15 cellular contexts compared by ENCODE assay signal in genomic region chr5:150577378-150577777, GRCh38.
"Had no signal": no experiment of that assay in that cellular context is flagged by ENCODE, and none has a peak within 500 bp of the region (broad histone marks: within the 10 kb centered on the region; RNA-seq: fewer than 3 reads in every experiment).

No MANE protein-coding gene starts in this region.

- H3K9me3 ChIP-seq: heart left ventricle, transverse colon had no signal

- H3K27ac ChIP-seq: heart left ventricle, skin epidermis, transverse colon had no signal

- FAIRE-seq: islet of Langerhans had no signal

- H3K27me3 ChIP-seq: heart left ventricle, transverse colon had no signal

- DNase-seq: activated naive CD4-positive, alpha-beta T cell treated with Interleukin-2 at 50 U/mL for 16 hours; activated T-cell treated with anti-CD3 and anti-CD28 coated beads, Interleukin-2, amount 50 U/mL, for 1 hour; amygdala; cerebellar nuclear complex; cortex of kidney; nephron progenitor cell; occipital lobe; posterior cingulate gyrus; retina; T-helper 9 cell; transverse colon had no signal

- H3K4me3 ChIP-seq: heart left ventricle, skin epidermis, transverse colon had no signal

- H3K36me3 ChIP-seq: heart left ventricle, transverse colon had no signal

- ATAC-seq: heart left ventricle; stimulated activated memory B cell treated with anti-CD40 and anti-IgM and Interleukin-4, amounts not matched to agents 10 μg/mL and 1 μg/mL and 100 μg/mL, for 72 hours had no signal
